In genomic region chr2:28810384-28811285, GRCh38 we compare ENCODE assay signal across 8 cellular contexts. TPM values are rescaled to one million over a fixed set of nuclear protein-coding genes. Genes with fewer than 3 reads are reported as not detected.
A peak's percentile ranks its signal among the peaks of the same experiment; 100 is the strongest.
DNase-seq lines count a peak whose midpoint lies in the region; TF ChIP-seq lines count a peak whose summit lies in the region.

SPDYA (plus strand) TSS chr2:28810834; CDS start chr2:28816015, 5,181 bp downstream.

- no peak for TF ChIP-seq POLR2A in lower leg skin (IDR thresholded peaks at IDR 0.05)

- WGBS in lower leg skin, 2 donors: 2% methylated on average over 28 to 80 of the region's 97 CpGs

- intact Hi-C loops in lower leg skin (cut with DNase I; ENCODE audit: low total_unique reads): no loop called here

- no peak within 1 kb of the TSS; the same call in 1 of the 2 replicates for H3K27ac ChIP-seq in HEK293 (ENCODE audit: extremely low read depth, low read depth, low read length)
- H3K27ac ChIP-seq in duodenal mucosa (ENCODE audit: low read depth, low read length): no peak within 1 kb of the TSS

- peak; percentile 60 for DNase-seq in G401 (ENCODE audit: low spot score)
- DNase-seq in NCI-H2029 treated with DMSO at 0.1 percent for 48 hours (lab: John Stamatoyannopoulos, UW): peak; percentile 58
- DNase-seq in activated CD4-positive, alpha-beta T cell treated with anti-CD3 and anti-CD28 coated beads, Interleukin-2, amount 50 U/mL, for 48 hours: peak; percentile 81 to 82
- peak; percentile 30 to 89 for DNase-seq in lower leg skin (ENCODE audit: low spot score in 2 of 2)
- peak; percentile 79 to 80 for DNase-seq in stimulated activated CD4-positive, alpha-beta T cell treated with anti-CD3 and anti-CD28 coated beads, Interleukin-4, amount 100 ng/mL, for 48 hours (ENCODE audit: low read depth in 2 of 2)
- DNase-seq in inferior parietal cortex (ENCODE audit: extremely low spot score): no peak

- CTCF ChIA-PET in HEK293 (lab: Yijun Ruan, JAX): interaction anchor here (1.1 to 1.3 kb wide), 2 partner anchors 10 kb away, joined by 5 to 6 read pairs; no protein-coding TSS in a partner anchor

- TF ChIP-seq CTCF in HEK293 (tag by site-specific recombination; IDR thresholded peaks at IDR 0.05) (no peak), lower leg skin (IDR thresholded peaks at IDR 0.05) (no peak)

- in situ Hi-C loops in G401 (cut with HindIII; ENCODE audit: low sequenced_read_pairs): no loop called here

- H3K9me3 ChIP-seq in HEK293 (ENCODE audit: control insufficient read depth, insufficient read depth, low read depth, low read length): no peaks in the 10 kb centered on the region
- H3K9me3 ChIP-seq in duodenal mucosa (ENCODE audit: control insufficient read depth in 1 of 2, low read length in 2 of 2): no peaks in the 10 kb centered on the region

- no peaks in the 10 kb centered on the region for H3K27me3 ChIP-seq in duodenal mucosa (ENCODE audit: control insufficient read depth in 1 of 2, insufficient read depth in 2 of 2, low read length in 2 of 2)

- H3K36me3 ChIP-seq in HEK293 (ENCODE audit: control insufficient read depth in 2 of 2, insufficient read depth in 1 of 2, low read length in 2 of 2): peaks cover 4 to 13% of the 10 kb centered on the region in 2 experiments
- peaks cover 4 to 8% of the 10 kb centered on the region in 2 donors for H3K36me3 ChIP-seq in duodenal mucosa (ENCODE audit: control insufficient read depth in 1 of 2, insufficient read depth in 2 of 2, low read length in 2 of 2)

- peak within 1 kb of the TSS in 1 of 2 donors; percentile 26 for H3K9ac ChIP-seq in duodenal mucosa (ENCODE audit: low read depth in 1 of 2, low read length in 2 of 2)

- POLR2A ChIA-PET in HEK293 (lab: Yijun Ruan, JAX): interaction anchor here (0.8 kb wide), 1 partner anchor 59 kb away, joined by 4 read pairs; the partner anchor contains the start of gene PPP1CB

- peak within 1 kb of the TSS; percentile 44 for H3K4me3 ChIP-seq in HEK293 (ENCODE audit: low read depth, low read length)
- H3K4me3 ChIP-seq in duodenal mucosa (ENCODE audit: low read depth in 1 of 2, low read length in 2 of 2): peak within 1 kb of the TSS; percentile 57 to 68
- peak within 1 kb of the TSS; percentile 13 for H3K4me3 ChIP-seq in lower leg skin (ENCODE audit: low read depth, poor library complexity, severe bottlenecking)

- no peaks in the 10 kb centered on the region for H3K4me1 ChIP-seq in HEK293 (ENCODE audit: control insufficient read depth, insufficient read depth, low read length)
- H3K4me1 ChIP-seq in duodenal mucosa (ENCODE audit: control insufficient read depth in 1 of 2, insufficient read depth in 2 of 2, low read length in 2 of 2): peaks cover 5 to 16% of the 10 kb centered on the region in 2 donors

TF ChIP-seq in HEK293, 187 proteins besides CTCF, POLR2A, EP300 and RAD21:
- TF ChIP-seq ZIC2 (tag by site-specific recombination; IDR thresholded peaks at IDR 0.05) (no peak), ZNF792 (tag by site-specific recombination; IDR thresholded peaks at IDR 0.05) (no peak), KLF9 (tag by site-specific recombination; IDR thresholded peaks at IDR 0.05; ENCODE audit: low read depth) (no peak), ZNF155 (tag by site-specific recombination; IDR thresholded peaks at IDR 0.05) (no peak), IKZF3 (tag by site-specific recombination; IDR thresholded peaks at IDR 0.05) (no peak), ZNF555 (tag by site-specific recombination; conservative IDR thresholded peaks at IDR 0.05) (no peak), ZNF843 (tag by site-specific recombination; IDR thresholded peaks at IDR 0.05) (no peak), ZBTB1 (tag by site-specific recombination; IDR thresholded peaks at IDR 0.05) (no peak), ZNF433 (tag by site-specific recombination; IDR thresholded peaks at IDR 0.05; ENCODE audit: low read depth) (no peak), ZNF138 (tag by site-specific recombination; IDR thresholded peaks at IDR 0.05; ENCODE audit: borderline replicate concordance) (no peak), SETDB1 (IDR thresholded peaks at IDR 0.05; ENCODE audit: insufficient read length, low read length) (no peak)

RNA-seq across cellular contexts. Expression of gene SPDYA, which starts in this region (rescaled TPM):
- total RNA-seq in G401 (2014; rRNA removed; shearing (Covaris generic)): 0.17 and 1.7 TPM in 2 replicates
- total RNA-seq in lower leg skin: under 1 TPM in 3 of 4 donors, not detected in 1; 0.42 to 0.95 (median 0.71) TPM

Comparison
In these comparisons a context has a peak if more than half of its experiments do, and no peak if none do; other contexts are left out.
1. Peak in DNase-seq and H3K4me3 ChIP-seq in lower leg skin; RNA of the gene not detected or under 1 TPM.